Comparison of ENCODE assay signal across 15 cellular contexts in genomic region chr6:169807219-169807618, GRCh38. TPM values are rescaled to one million over a fixed set of nuclear protein-coding genes. Genes with fewer than 3 reads are reported as not detected.
A peak's percentile ranks its signal among the peaks of the same experiment; 100 is the strongest.
DNase-seq lines count a peak whose midpoint lies in the region; ATAC-seq and TF ChIP-seq lines count a peak whose summit lies in the region.
"Had no signal": no experiment of that assay in that cellular context is flagged by ENCODE, and none has a peak within 500 bp of the region (broad histone marks: within the 10 kb centered on the region; RNA-seq: fewer than 3 reads in every experiment).

No MANE protein-coding gene starts in this region.

- H3K27me3 ChIP-seq in CD4-positive, alpha-beta T cell (ENCODE audit: control insufficient read depth, insufficient read depth, low read length): peaks cover 6% of the 10 kb centered on the region
- H3K27me3 ChIP-seq in CD4-positive, alpha-beta memory T cell (ENCODE audit: insufficient read depth, low read length): no peaks in the 10 kb centered on the region

- H3K9me3 Mint-ChIP-seq in CD4-positive, alpha-beta T cell: peaks cover 2% of the 10 kb centered on the region
- peaks cover 0 to 4% (median 0%) of the 10 kb centered on the region in 8 donors for H3K9me3 Mint-ChIP-seq in CD4-positive, alpha-beta memory T cell
- peaks cover 8 to 22% (median 17%) of the 10 kb centered on the region in 6 donors for H3K9me3 Mint-ChIP-seq in immature natural killer cell

- H3K9me3 ChIP-seq in CD4-positive, alpha-beta T cell (ENCODE audit: control insufficient read depth, low read length): no peaks in the 10 kb centered on the region
- H3K9me3 ChIP-seq in CD4-positive, alpha-beta memory T cell (ENCODE audit: control insufficient read depth in 1 of 2, low read length in 2 of 2): no peaks in the 10 kb centered on the region
- H3K9me3 ChIP-seq: SK-N-SH had no signal

- no peak for TF ChIP-seq CTCF in CD4-positive, alpha-beta T cell (IDR thresholded peaks at IDR 0.05)

- intact Hi-C loops in CD4-positive, alpha-beta T cell (cut with DNase I, micrococcal nuclease): no loop called here
- intact Hi-C loops in CD4-positive, alpha-beta memory T cell (cut with micrococcal nuclease): no loop called here

- H3K36me3 ChIP-seq in CD4-positive, alpha-beta memory T cell (ENCODE audit: insufficient read depth, low read length): no peaks in the 10 kb centered on the region

- CTCF ChIA-PET in CD4-positive, alpha-beta T cell (lab: Charles Lee): interaction anchor here (1.4 kb wide), 1 partner anchor 17 kb away, joined by 5 read pairs; no protein-coding TSS in a partner anchor
- CTCF ChIA-PET in CD4-positive, alpha-beta memory T cell (lab: Charles Lee; ENCODE audit: partially characterized antibody): interaction anchor here (1.5 to 5.7 kb wide), 3 partner anchors 18 to 723 kb away, joined by 7 to 65 read pairs (median 9); no protein-coding TSS in a partner anchor

- H3K27me3 Mint-ChIP-seq in CD4-positive, alpha-beta T cell: peaks cover 44% of the 10 kb centered on the region
- peaks cover 22 to 25% of the 10 kb centered on the region in 2 donors for H3K27me3 Mint-ChIP-seq in CD4-positive, alpha-beta memory T cell
- H3K27me3 Mint-ChIP-seq in immature natural killer cell (ENCODE audit: low read depth in 3 of 3): peaks cover 53 to 61% (median 58%) of the 10 kb centered on the region in 3 donors

- peaks cover 58% of the 10 kb centered on the region for H3K4me1 Mint-ChIP-seq in CD4-positive, alpha-beta T cell (ENCODE audit: low read depth)
- peaks cover 49 to 63% (median 52%) of the 10 kb centered on the region in 4 donors for H3K4me1 Mint-ChIP-seq in CD4-positive, alpha-beta memory T cell
- H3K4me1 Mint-ChIP-seq in immature natural killer cell: peaks cover 65 to 69% of the 10 kb centered on the region in 2 donors

- POLR2A ChIA-PET in CD4-positive, alpha-beta T cell (lab: Charles Lee): no interaction called here
- POLR2A ChIA-PET in CD4-positive, alpha-beta memory T cell (lab: Charles Lee; ENCODE audit: partially characterized antibody): no interaction called here

- no peak for DNase-seq in CD4-positive, alpha-beta T cell
- peak in 3 of 5 donors; percentile 11 to 24 (median 23) for DNase-seq in CD4-positive, alpha-beta memory T cell
- DNase-seq in SW480 (ENCODE audit: low spot score) (peak; percentile 52), immature natural killer cell (peak; percentile 61 to 79 (median 74)), Ammon's horn (ENCODE audit: low spot score) (no peak), cerebellum (ENCODE audit: low spot score) (no peak)
- DNase-seq: NCI-H1092 treated with DMSO at 0.1 percent for 48 hours, NCI-H1694 treated with DMSO at 0.1 percent for 48 hours, NCI-H748 treated with DMSO at 0.1 percent for 48 hours, PC-9, SK-N-SH had no signal

- ATAC-seq in CD4-positive, alpha-beta T cell (ENCODE audit: poor library complexity): peak; percentile 30
- ATAC-seq in GM18511 (IDR thresholded peaks at IDR 0.05; ENCODE audit: unreplicated experiment) (no peak), GM21515 (IDR thresholded peaks at IDR 0.05; ENCODE audit: unreplicated experiment) (no peak)
- ATAC-seq: K562 had no signal

- H3K36me3 Mint-ChIP-seq in CD4-positive, alpha-beta T cell (ENCODE audit: low read depth): no peaks in the 10 kb centered on the region
- H3K36me3 Mint-ChIP-seq in CD4-positive, alpha-beta memory T cell: no peaks in the 10 kb centered on the region
- H3K36me3 Mint-ChIP-seq in immature natural killer cell: peaks cover 0 to 4% (median 0%) of the 10 kb centered on the region in 3 donors

- peaks cover 45% of the 10 kb centered on the region for H3K4me1 ChIP-seq in CD4-positive, alpha-beta memory T cell (ENCODE audit: insufficient read depth, low read length)

- no peak overlapping the region for H3K27ac ChIP-seq in CD4-positive, alpha-beta T cell (ENCODE audit: low read depth, low read length)
- no peak overlapping the region for H3K27ac ChIP-seq in CD4-positive, alpha-beta memory T cell (ENCODE audit: low read depth, low read length)
- H3K27ac ChIP-seq: HL-60, PC-9 had no signal

- no peak overlapping the region for H3K4me3 Mint-ChIP-seq in CD4-positive, alpha-beta T cell
- peak overlapping the region in 1 of 8 donors; percentile 24 for H3K4me3 Mint-ChIP-seq in CD4-positive, alpha-beta memory T cell
- peak overlapping the region; percentile 37 to 66 (median 46) for H3K4me3 Mint-ChIP-seq in immature natural killer cell

- H3K4me3 ChIP-seq in CD4-positive, alpha-beta memory T cell (ENCODE audit: low read length in 2 of 2): no peak overlapping the region
- H3K4me3 ChIP-seq: K562, PC-9 had no signal

- H3K27ac Mint-ChIP-seq in CD4-positive, alpha-beta T cell: peak overlapping the region; percentile 22
- H3K27ac Mint-ChIP-seq in CD4-positive, alpha-beta memory T cell: peak overlapping the region in 5 of 7 donors; percentile 15 to 62 (median 21)
- H3K27ac Mint-ChIP-seq in immature natural killer cell: peak overlapping the region; percentile 75 to 85 (median 82)

RNA-seq across cellular contexts. Expression of gene ERMARD, which starts 55.8 kb away (rescaled TPM):
- 10 to 100 TPM; 24.2 to 26.2 TPM for total RNA-seq in CD4-positive, alpha-beta T cell
- 10 to 100 TPM; 33.4 to 41.4 TPM for total RNA-seq in CD4-positive, alpha-beta memory T cell
- 10 to 100 TPM; 11.0 to 11.9 TPM for polyA plus RNA-seq in CD4-positive, alpha-beta memory T cell
- polyA plus RNA-seq in immature natural killer cell: 10 to 100 TPM in 1 of 3 donors, 1 to 10 TPM in 2; 4.2 to 11.6 (median 10.0) TPM
- 29.7 TPM for total RNA-seq in cerebellum

RNA-seq across cellular contexts. Expression of gene DYNLT2, which starts 55.8 kb away (rescaled TPM):
- total RNA-seq in CD4-positive, alpha-beta T cell: 1 to 10 TPM; 4.1 to 4.3 TPM
- 1 to 10 TPM; 4.6 to 6.9 TPM for total RNA-seq in CD4-positive, alpha-beta memory T cell
- polyA plus RNA-seq in CD4-positive, alpha-beta memory T cell: 1 to 10 TPM in 1 of 2 donors, under 1 TPM in 1; 0.56 to 1.5 TPM
- polyA plus RNA-seq in immature natural killer cell: under 1 TPM; 0.21 to 0.68 (median 0.40) TPM
- total RNA-seq in cerebellum: 2.9 TPM

Comparison
In these comparisons a context has a peak if more than half of its experiments do, and no peak if none do; other contexts are left out.
1. DNase-seq: peak in CD4-positive, alpha-beta memory T cell (3 of 5), SW480 (single experiment) and immature natural killer cell (3 of 3); none in CD4-positive, alpha-beta T cell (0 of 10), Ammon's horn (single experiment) and cerebellum (single experiment).
2. H3K27ac Mint-ChIP-seq: peak in every context shown above with its lines; median percentile 82 in immature natural killer cell; 22 in CD4-positive, alpha-beta T cell; 21 in CD4-positive, alpha-beta memory T cell.